12 cellular contexts compared by ENCODE assay signal in the genomic region with DNA sequence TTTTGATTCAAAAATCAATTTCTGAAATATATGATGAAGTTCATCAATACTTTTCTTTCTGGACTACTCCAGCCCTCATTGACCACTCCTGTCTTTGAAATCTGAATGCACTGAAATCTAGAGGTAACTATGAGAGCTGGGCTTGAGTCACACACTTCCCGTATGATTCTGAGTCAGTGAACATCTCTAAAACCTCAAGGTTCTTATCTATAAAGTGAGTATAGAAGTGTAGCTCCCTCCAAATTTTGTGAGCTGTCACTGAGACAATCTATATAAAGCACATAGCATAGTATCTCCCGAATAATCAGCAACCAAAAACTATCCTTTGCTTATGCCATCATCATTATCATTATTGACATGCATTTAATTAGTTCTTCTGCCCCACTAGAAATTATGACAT.
DNase-seq lines count a peak whose midpoint lies in the region; ATAC-seq and TF ChIP-seq lines count a peak whose summit lies in the region.
"Had no signal": no experiment of that assay in that cellular context is flagged by ENCODE, and none has a peak within 500 bp of the region (broad histone marks: within the 10 kb centered on the region; RNA-seq: fewer than 3 reads in every experiment).

No MANE protein-coding gene starts in this region.

- H3K27me3 Mint-ChIP-seq in activated B cell treated with CpG ODN at 0.5 μM for 24 hours, result peaks cover 3% of the 10 kb centered on the region
- peaks cover 8% of the 10 kb centered on the region for H3K27me3 Mint-ChIP-seq in stimulated activated naive CD8-positive, alpha-beta T cell treated with anti-CD3 and anti-CD28 coated beads, Interleukin-15, amount 100 ng/mL, for 72 hours

- peaks cover 27% of the 10 kb centered on the region for H3K4me1 Mint-ChIP-seq in activated B cell treated with CpG ODN at 0.5 μM for 24 hours
- H3K4me1 Mint-ChIP-seq in stimulated activated naive CD8-positive, alpha-beta T cell treated with anti-CD3 and anti-CD28 coated beads, Interleukin-15, amount 100 ng/mL, for 72 hours, result peaks cover 20% of the 10 kb centered on the region

- CTCF ChIA-PET in activated B cell treated with CpG ODN at 0.5 μM for 24 hours (lab: Charles Lee), result interaction anchor here (0.7 kb wide), 1 partner anchor 84 kb away, joined by 4 read pairs; no protein-coding TSS in a partner anchor

- TF ChIP-seq CTCF in activated B cell treated with CpG ODN at 0.5 μM for 24 hours (IDR thresholded peaks at IDR 0.05), result no peak

- peak overlapping the region; percentile 16 for H3K27ac Mint-ChIP-seq in activated B cell treated with CpG ODN at 0.5 μM for 24 hours
- H3K27ac Mint-ChIP-seq in stimulated activated naive CD8-positive, alpha-beta T cell treated with anti-CD3 and anti-CD28 coated beads, Interleukin-15, amount 100 ng/mL, for 72 hours, result peak overlapping the region in 1 of 2 donors; percentile 86
- H3K27ac Mint-ChIP-seq: H9; stimulated activated naive CD8-positive, alpha-beta T cell treated with anti-CD3 and anti-CD28 coated beads, Interleukin-15, Interleukin-2, amounts not matched to agents 100 ng/mL and 50 ng/mL, for 24 hours had no signal

- H3K36me3 Mint-ChIP-seq in activated B cell treated with CpG ODN at 0.5 μM for 24 hours (ENCODE audit: low read depth), result no peaks in the 10 kb centered on the region

- peak; percentile 50 for ATAC-seq in HG03066 (IDR thresholded peaks at IDR 0.05; ENCODE audit: low read depth, unreplicated experiment)
- ATAC-seq in activated B cell treated with CpG ODN at 0.5 μM for 24 hours (ENCODE audit: low read depth), result peak; percentile 55
- peak; percentile 95 for ATAC-seq in stimulated activated naive CD8-positive, alpha-beta T cell treated with anti-CD3 and anti-CD28 coated beads, Interleukin-15, amount 100 ng/mL, for 72 hours
- ATAC-seq in GM18511 (IDR thresholded peaks at IDR 0.05; ENCODE audit: unreplicated experiment), result no peak
- no peak for ATAC-seq in GM21825 (IDR thresholded peaks at IDR 0.05; ENCODE audit: unreplicated experiment)
- ATAC-seq: psoas muscle had no signal

- POLR2A ChIA-PET in activated B cell treated with CpG ODN at 0.5 μM for 24 hours (lab: Charles Lee), result no interaction called here

- intact Hi-C loops in activated B cell treated with CpG ODN at 0.5 μM for 24 hours (cut with micrococcal nuclease), result no loop called here

- H3K9me3 Mint-ChIP-seq in activated B cell treated with CpG ODN at 0.5 μM for 24 hours, result no peaks in the 10 kb centered on the region
- peaks cover 0 to 7% of the 10 kb centered on the region in 2 donors for H3K9me3 Mint-ChIP-seq in stimulated activated naive CD8-positive, alpha-beta T cell treated with anti-CD3 and anti-CD28 coated beads, Interleukin-15, amount 100 ng/mL, for 72 hours

- peak overlapping the region; percentile 17 for H3K4me3 Mint-ChIP-seq in activated B cell treated with CpG ODN at 0.5 μM for 24 hours
- H3K4me3 Mint-ChIP-seq in stimulated activated naive CD8-positive, alpha-beta T cell treated with anti-CD3 and anti-CD28 coated beads, Interleukin-15, amount 100 ng/mL, for 72 hours, result no peak overlapping the region
- H3K4me3 Mint-ChIP-seq: H9; stimulated activated naive CD8-positive, alpha-beta T cell treated with anti-CD3 and anti-CD28 coated beads, Interleukin-15, Interleukin-2, amounts not matched to agents 100 ng/mL and 50 ng/mL, for 24 hours had no signal

- peak; percentile 22 for DNase-seq in stimulated activated CD4-positive, alpha-beta T cell treated with anti-CD3 and anti-CD28 coated beads, Interleukin-15, amount 100 ng/mL, for 24 hours
- no peak for DNase-seq in stimulated activated CD4-positive, alpha-beta T cell treated with anti-CD3 and anti-CD28 coated beads, Interleukin-1b, Interleukin-23, amount 100 ng/mL, for 48 hours
- DNase-seq in activated B cell treated with CpG ODN at 0.5 μM for 24 hours (no peak), hypothalamus (lab: John Stamatoyannopoulos, UW) (no peak)
- DNase-seq in stimulated activated naive CD8-positive, alpha-beta T cell treated with anti-CD3 and anti-CD28 coated beads, Interleukin-15, amount 100 ng/mL, for 72 hours, result peak in 1 of 2 donors; percentile 26
- DNase-seq: H9, NCI-H2171 treated with DMSO at 0.1 percent for 48 hours, psoas muscle had no signal

Comparison
In these comparisons a context has a peak if more than half of its experiments do, and no peak if none do; other contexts are left out.
1. ATAC-seq: peak in HG03066 (single experiment), activated B cell treated with CpG ODN at 0.5 μM for 24 hours (single experiment) and stimulated activated naive CD8-positive, alpha-beta T cell treated with anti-CD3 and anti-CD28 coated beads, Interleukin-15, amount 100 ng/mL, for 72 hours (single experiment); none in GM18511 (single experiment) and GM21825 (single experiment).